In genomic region chr13:102399791-102400618, GRCh38 we compare ENCODE assay signal across 8 cellular contexts. TPM values are rescaled to one million over a fixed set of nuclear protein-coding genes. Genes with fewer than 3 reads are reported as not detected.
DNase-seq lines count a peak whose midpoint lies in the region; ATAC-seq, FAIRE-seq and TF ChIP-seq lines count a peak whose summit lies in the region.

No MANE protein-coding gene starts in this region.

- peaks cover 0 to 9% (median 3%) of the 10 kb centered on the region in 3 donors for H3K36me3 Mint-ChIP-seq in immature natural killer cell

- peaks cover 9 to 15% of the 10 kb centered on the region in 2 donors for H3K4me1 Mint-ChIP-seq in immature natural killer cell

- H3K4me2 ChIP-seq in smooth muscle cell: peak overlapping the region; percentile 85

- no peak for FAIRE-seq in RCC 7860 (lab: Jason Lieb, UNC)

- peak; percentile 55 for ATAC-seq in GM19438 (IDR thresholded peaks at IDR 0.05; ENCODE audit: low read depth, unreplicated experiment)

- H3K4me3 Mint-ChIP-seq in immature natural killer cell: peak overlapping the region in 4 of 5 donors; percentile 37 to 74 (median 46)

- no peaks in the 10 kb centered on the region for H3K36me3 ChIP-seq in BE2C
- H3K36me3 ChIP-seq in brain microvascular endothelial cell (replicated peaks): no peaks in the 10 kb centered on the region
- H3K36me3 ChIP-seq in smooth muscle cell (ENCODE audit: low read depth): no peaks in the 10 kb centered on the region

- H3K79me2 ChIP-seq in smooth muscle cell (ENCODE audit: low read depth): no peaks in the 10 kb centered on the region

- 4% methylated on average over 54 of the region's 56 CpGs for WGBS in smooth muscle cell (ENCODE audit: low lambda C conversion rate)

- peak overlapping the region; percentile 52 for H2AFZ ChIP-seq in smooth muscle cell (ENCODE audit: low read depth)

- peak; percentile 77 for DNase-seq in BE2C
- peak; percentile 2 for DNase-seq in NCI-H2227 treated with DMSO at 0.1 percent for 48 hours (lab: John Stamatoyannopoulos, UW)
- no peak for DNase-seq in brain microvascular endothelial cell
- DNase-seq in immature natural killer cell: no peak
- no peak for DNase-seq in smooth muscle cell (lab: John Stamatoyannopoulos, UW; ENCODE audit: unreplicated experiment)
- DNase-seq in NCI-H774 (lab: John Stamatoyannopoulos, UW): no peak
- DNase-seq in RCC 7860 (ENCODE audit: low spot score): no peak

- H3K4me3 ChIP-seq in BE2C (ENCODE audit: low read depth, low read length) (peak overlapping the region; percentile 82), brain microvascular endothelial cell (ENCODE audit: low read depth, low read length) (peak overlapping the region; percentile 56), smooth muscle cell (peak overlapping the region; percentile 39)

- no peaks in the 10 kb centered on the region for H3K9me3 ChIP-seq in BE2C
- H3K9me3 ChIP-seq in smooth muscle cell (replicated peaks; ENCODE audit: low read depth): no peaks in the 10 kb centered on the region

- H3F3A ChIP-seq in smooth muscle cell (ENCODE audit: low read depth): no peaks in the 10 kb centered on the region

- H4K20me1 ChIP-seq in smooth muscle cell (ENCODE audit: low read depth): no peaks in the 10 kb centered on the region

- H3K27me3 Mint-ChIP-seq in immature natural killer cell (ENCODE audit: low read depth in 3 of 3): peaks cover 17 to 27% (median 25%) of the 10 kb centered on the region in 3 donors

- H3K4me1 ChIP-seq in BE2C (no peaks in the 10 kb centered on the region; the same call in none of the 2 replicates), smooth muscle cell (ENCODE audit: low read depth) (peaks cover 19% of the 10 kb centered on the region)

- H3K27me3 ChIP-seq in BE2C: no peaks in the 10 kb centered on the region
- peaks cover 9% of the 10 kb centered on the region for H3K27me3 ChIP-seq in brain microvascular endothelial cell (replicated peaks)
- H3K27me3 ChIP-seq in smooth muscle cell (ENCODE audit: low read depth): peaks cover 77% of the 10 kb centered on the region

- H3K27ac ChIP-seq in brain microvascular endothelial cell: no peak overlapping the region
- no peak overlapping the region for H3K27ac ChIP-seq in smooth muscle cell (ENCODE audit: low read depth)

- H3K27ac Mint-ChIP-seq in immature natural killer cell: no peak overlapping the region

- no peaks in the 10 kb centered on the region for H3K9me3 Mint-ChIP-seq in immature natural killer cell

- H3K9ac ChIP-seq in smooth muscle cell (ENCODE audit: low read depth): no peak overlapping the region

- TF ChIP-seq CTCF in BE2C (IDR thresholded peaks at IDR 0.05; ENCODE audit: low read depth, low read length) (peak; percentile 49), brain microvascular endothelial cell (IDR thresholded peaks at IDR 0.05; ENCODE audit: low read depth, low read length, missing control alignments) (peak; percentile 23), smooth muscle cell (IDR thresholded peaks at IDR 0.05; ENCODE audit: borderline replicate concordance, insufficient read depth, poor library complexity, severe bottlenecking) (no peak)

- in situ Hi-C loops in brain microvascular endothelial cell (cut with HindIII; ENCODE audit: low pct_ligation_motif_present, low sequenced_read_pairs): no loop called here

RNA-seq across cellular contexts. Expression of gene FGF14, which starts 1.8 kb away (rescaled TPM):
- polyA plus RNA-seq in BE2C (2012; ENCODE audit: insufficient read depth, insufficient read length, low read depth): 9.2 TPM
- not detected for polyA plus RNA-seq in immature natural killer cell
- total RNA-seq in smooth muscle cell: not detected in 2 replicates
- polyA plus RNA-seq in smooth muscle cell: 0.01 and 0.23 TPM in 2 replicates

Comparison
In these comparisons a context has a peak if more than half of its experiments do, and no peak if none do; other contexts are left out.
1. DNase-seq: peak in BE2C (single experiment) and NCI-H2227 treated with DMSO at 0.1 percent for 48 hours (single experiment); none in brain microvascular endothelial cell (single experiment), immature natural killer cell (0 of 3), smooth muscle cell (single experiment), NCI-H774 (single experiment) and RCC 7860 (single experiment).
2. Peak in every context shown above with its lines, with median percentiles within 50 percentile points of each other: H3K4me3 ChIP-seq.